ENCODE assay signal across 1 cellular context in genomic region chr11:65497141-65498041, GRCh38.
TF ChIP-seq lines count a peak whose summit lies in the region.

No MANE protein-coding gene starts in this region.

TF ChIP-seq in HepG2, 621 proteins besides CTCF, POLR2A, EP300 and RAD21 (continued from another document and continues in another):
- TF ChIP-seq RFX3 (CRISPR knock-in tag; IDR thresholded peaks at IDR 0.05) = no peak
- peak; percentile 81; the same call in 1 of the 2 replicates for TF ChIP-seq ZNF703 (CRISPR knock-in tag; IDR thresholded peaks at IDR 0.05; ENCODE audit: borderline replicate concordance)
- TF ChIP-seq RBAK (CRISPR knock-in tag; IDR thresholded peaks at IDR 0.05) = no peak
- TF ChIP-seq ZC3H4 (CRISPR knock-in tag; IDR thresholded peaks at IDR 0.05; ENCODE audit: borderline replicate concordance) = no peak
- no peak; the same call in 1 of the 2 replicates for TF ChIP-seq ZBTB25 (CRISPR knock-in tag; IDR thresholded peaks at IDR 0.05)
- no peak for TF ChIP-seq ZNF550 (CRISPR knock-in tag; IDR thresholded peaks at IDR 0.05; ENCODE audit: borderline replicate concordance)
- TF ChIP-seq, protein P1, sequence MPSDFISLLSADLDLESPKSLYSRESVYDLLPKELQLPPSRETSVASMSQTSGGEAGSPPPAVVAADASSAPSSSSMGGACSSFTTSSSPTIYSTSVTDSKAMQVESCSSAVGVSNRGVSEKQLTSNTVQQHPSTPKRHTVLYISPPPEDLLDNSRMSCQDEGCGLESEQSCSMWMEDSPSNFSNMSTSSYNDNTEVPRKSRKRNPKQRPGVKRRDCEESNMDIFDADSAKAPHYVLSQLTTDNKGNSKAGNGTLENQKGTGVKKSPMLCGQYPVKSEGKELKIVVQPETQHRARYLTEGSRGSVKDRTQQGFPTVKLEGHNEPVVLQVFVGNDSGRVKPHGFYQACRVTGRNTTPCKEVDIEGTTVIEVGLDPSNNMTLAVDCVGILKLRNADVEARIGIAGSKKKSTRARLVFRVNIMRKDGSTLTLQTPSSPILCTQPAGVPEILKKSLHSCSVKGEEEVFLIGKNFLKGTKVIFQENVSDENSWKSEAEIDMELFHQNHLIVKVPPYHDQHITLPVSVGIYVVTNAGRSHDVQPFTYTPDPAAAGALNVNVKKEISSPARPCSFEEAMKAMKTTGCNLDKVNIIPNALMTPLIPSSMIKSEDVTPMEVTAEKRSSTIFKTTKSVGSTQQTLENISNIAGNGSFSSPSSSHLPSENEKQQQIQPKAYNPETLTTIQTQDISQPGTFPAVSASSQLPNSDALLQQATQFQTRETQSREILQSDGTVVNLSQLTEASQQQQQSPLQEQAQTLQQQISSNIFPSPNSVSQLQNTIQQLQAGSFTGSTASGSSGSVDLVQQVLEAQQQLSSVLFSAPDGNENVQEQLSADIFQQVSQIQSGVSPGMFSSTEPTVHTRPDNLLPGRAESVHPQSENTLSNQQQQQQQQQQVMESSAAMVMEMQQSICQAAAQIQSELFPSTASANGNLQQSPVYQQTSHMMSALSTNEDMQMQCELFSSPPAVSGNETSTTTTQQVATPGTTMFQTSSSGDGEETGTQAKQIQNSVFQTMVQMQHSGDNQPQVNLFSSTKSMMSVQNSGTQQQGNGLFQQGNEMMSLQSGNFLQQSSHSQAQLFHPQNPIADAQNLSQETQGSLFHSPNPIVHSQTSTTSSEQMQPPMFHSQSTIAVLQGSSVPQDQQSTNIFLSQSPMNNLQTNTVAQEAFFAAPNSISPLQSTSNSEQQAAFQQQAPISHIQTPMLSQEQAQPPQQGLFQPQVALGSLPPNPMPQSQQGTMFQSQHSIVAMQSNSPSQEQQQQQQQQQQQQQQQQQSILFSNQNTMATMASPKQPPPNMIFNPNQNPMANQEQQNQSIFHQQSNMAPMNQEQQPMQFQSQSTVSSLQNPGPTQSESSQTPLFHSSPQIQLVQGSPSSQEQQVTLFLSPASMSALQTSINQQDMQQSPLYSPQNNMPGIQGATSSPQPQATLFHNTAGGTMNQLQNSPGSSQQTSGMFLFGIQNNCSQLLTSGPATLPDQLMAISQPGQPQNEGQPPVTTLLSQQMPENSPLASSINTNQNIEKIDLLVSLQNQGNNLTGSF (CRISPR knock-in tag; IDR thresholded peaks at IDR 0.05) = no peak
- peak; percentile 56; the same call in 1 of the 2 replicates for TF ChIP-seq MTA1 (CRISPR knock-in tag; IDR thresholded peaks at IDR 0.05; ENCODE audit: borderline replicate concordance)
- TF ChIP-seq MBD4 (IDR thresholded peaks at IDR 0.05; ENCODE audit: borderline replicate concordance, low read length) = no peak
- peak; percentile 94 for TF ChIP-seq SPEN (CRISPR knock-in tag; IDR thresholded peaks at IDR 0.05; ENCODE audit: low read depth)
- peak in 1 of 2 experiments; percentile 82; a peak in 1 of 4 replicates for TF ChIP-seq KLF16 (CRISPR knock-in tag; IDR thresholded peaks at IDR 0.05)
- TF ChIP-seq SKI (IDR thresholded peaks at IDR 0.05; ENCODE audit: partially characterized antibody) = peak; percentile 57
- no peak for TF ChIP-seq MYNN (CRISPR knock-in tag; IDR thresholded peaks at IDR 0.05; ENCODE audit: low read depth)
- TF ChIP-seq AKAP8 (CRISPR knock-in tag; IDR thresholded peaks at IDR 0.05) = peak; percentile 83
- peak; percentile 83 for TF ChIP-seq ZNF678 (CRISPR knock-in tag; IDR thresholded peaks at IDR 0.05)
- no peak for TF ChIP-seq JARID2 (CRISPR knock-in tag; IDR thresholded peaks at IDR 0.05; ENCODE audit: insufficient replicate concordance)
- TF ChIP-seq, protein P2, sequence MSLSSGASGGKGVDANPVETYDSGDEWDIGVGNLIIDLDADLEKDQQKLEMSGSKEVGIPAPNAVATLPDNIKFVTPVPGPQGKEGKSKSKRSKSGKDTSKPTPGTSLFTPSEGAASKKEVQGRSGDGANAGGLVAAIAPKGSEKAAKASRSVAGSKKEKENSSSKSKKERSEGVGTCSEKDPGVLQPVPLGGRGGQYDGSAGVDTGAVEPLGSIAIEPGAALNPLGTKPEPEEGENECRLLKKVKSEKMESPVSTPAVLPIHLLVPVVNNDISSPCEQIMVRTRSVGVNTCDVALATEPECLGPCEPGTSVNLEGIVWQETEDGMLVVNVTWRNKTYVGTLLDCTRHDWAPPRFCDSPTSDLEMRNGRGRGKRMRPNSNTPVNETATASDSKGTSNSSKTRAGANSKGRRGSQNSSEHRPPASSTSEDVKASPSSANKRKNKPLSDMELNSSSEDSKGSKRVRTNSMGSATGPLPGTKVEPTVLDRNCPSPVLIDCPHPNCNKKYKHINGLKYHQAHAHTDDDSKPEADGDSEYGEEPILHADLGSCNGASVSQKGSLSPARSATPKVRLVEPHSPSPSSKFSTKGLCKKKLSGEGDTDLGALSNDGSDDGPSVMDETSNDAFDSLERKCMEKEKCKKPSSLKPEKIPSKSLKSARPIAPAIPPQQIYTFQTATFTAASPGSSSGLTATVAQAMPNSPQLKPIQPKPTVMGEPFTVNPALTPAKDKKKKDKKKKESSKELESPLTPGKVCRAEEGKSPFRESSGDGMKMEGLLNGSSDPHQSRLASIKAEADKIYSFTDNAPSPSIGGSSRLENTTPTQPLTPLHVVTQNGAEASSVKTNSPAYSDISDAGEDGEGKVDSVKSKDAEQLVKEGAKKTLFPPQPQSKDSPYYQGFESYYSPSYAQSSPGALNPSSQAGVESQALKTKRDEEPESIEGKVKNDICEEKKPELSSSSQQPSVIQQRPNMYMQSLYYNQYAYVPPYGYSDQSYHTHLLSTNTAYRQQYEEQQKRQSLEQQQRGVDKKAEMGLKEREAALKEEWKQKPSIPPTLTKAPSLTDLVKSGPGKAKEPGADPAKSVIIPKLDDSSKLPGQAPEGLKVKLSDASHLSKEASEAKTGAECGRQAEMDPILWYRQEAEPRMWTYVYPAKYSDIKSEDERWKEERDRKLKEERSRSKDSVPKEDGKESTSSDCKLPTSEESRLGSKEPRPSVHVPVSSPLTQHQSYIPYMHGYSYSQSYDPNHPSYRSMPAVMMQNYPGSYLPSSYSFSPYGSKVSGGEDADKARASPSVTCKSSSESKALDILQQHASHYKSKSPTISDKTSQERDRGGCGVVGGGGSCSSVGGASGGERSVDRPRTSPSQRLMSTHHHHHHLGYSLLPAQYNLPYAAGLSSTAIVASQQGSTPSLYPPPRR (CRISPR knock-in tag; IDR thresholded peaks at IDR 0.05; ENCODE audit: borderline replicate concordance) = peak; percentile 78; the same call in 1 of the 2 replicates
- no peak; the same call in 1 of the 2 replicates for TF ChIP-seq ZFY (CRISPR knock-in tag; IDR thresholded peaks at IDR 0.05)
- peak; percentile 82 for TF ChIP-seq ARNTL (CRISPR knock-in tag; IDR thresholded peaks at IDR 0.05)
- TF ChIP-seq ZFP82 (CRISPR knock-in tag; IDR thresholded peaks at IDR 0.05; ENCODE audit: borderline replicate concordance) = no peak; the same call in none of the 2 replicates
- 0 out of 2 replicates have a peak, but pooled peaks have one; percentile 16 for TF ChIP-seq KDM5A (IDR thresholded peaks at IDR 0.05; ENCODE audit: borderline replicate concordance, low read length)
- TF ChIP-seq ELF4 (CRISPR knock-in tag; IDR thresholded peaks at IDR 0.05; ENCODE audit: borderline replicate concordance) = no peak
- TF ChIP-seq, protein P3, sequence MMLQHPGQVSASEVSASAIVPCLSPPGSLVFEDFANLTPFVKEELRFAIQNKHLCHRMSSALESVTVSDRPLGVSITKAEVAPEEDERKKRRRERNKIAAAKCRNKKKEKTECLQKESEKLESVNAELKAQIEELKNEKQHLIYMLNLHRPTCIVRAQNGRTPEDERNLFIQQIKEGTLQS (CRISPR knock-in tag; IDR thresholded peaks at IDR 0.05) = 0 out of 2 replicates have a peak, but pooled peaks have one; percentile 24
- TF ChIP-seq, protein P4, sequence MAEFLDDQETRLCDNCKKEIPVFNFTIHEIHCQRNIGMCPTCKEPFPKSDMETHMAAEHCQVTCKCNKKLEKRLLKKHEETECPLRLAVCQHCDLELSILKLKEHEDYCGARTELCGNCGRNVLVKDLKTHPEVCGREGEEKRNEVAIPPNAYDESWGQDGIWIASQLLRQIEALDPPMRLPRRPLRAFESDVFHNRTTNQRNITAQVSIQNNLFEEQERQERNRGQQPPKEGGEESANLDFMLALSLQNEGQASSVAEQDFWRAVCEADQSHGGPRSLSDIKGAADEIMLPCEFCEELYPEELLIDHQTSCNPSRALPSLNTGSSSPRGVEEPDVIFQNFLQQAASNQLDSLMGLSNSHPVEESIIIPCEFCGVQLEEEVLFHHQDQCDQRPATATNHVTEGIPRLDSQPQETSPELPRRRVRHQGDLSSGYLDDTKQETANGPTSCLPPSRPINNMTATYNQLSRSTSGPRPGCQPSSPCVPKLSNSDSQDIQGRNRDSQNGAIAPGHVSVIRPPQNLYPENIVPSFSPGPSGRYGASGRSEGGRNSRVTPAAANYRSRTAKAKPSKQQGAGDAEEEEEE (CRISPR knock-in tag; IDR thresholded peaks at IDR 0.05; ENCODE audit: borderline replicate concordance) = 0 out of 2 replicates have a peak, but pooled peaks have one; percentile 42
- TF ChIP-seq, protein P5, sequence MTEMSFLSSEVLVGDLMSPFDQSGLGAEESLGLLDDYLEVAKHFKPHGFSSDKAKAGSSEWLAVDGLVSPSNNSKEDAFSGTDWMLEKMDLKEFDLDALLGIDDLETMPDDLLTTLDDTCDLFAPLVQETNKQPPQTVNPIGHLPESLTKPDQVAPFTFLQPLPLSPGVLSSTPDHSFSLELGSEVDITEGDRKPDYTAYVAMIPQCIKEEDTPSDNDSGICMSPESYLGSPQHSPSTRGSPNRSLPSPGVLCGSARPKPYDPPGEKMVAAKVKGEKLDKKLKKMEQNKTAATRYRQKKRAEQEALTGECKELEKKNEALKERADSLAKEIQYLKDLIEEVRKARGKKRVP (CRISPR knock-in tag; IDR thresholded peaks at IDR 0.05) = peak in 1 of 2 experiments; percentile 86; a peak in 2 of 4 replicates
- no peak for TF ChIP-seq ZNF326 (CRISPR knock-in tag; IDR thresholded peaks at IDR 0.05; ENCODE audit: borderline replicate concordance)
- TF ChIP-seq PHB2 (IDR thresholded peaks at IDR 0.05; ENCODE audit: partially characterized antibody) = no peak
- no peak for TF ChIP-seq SMAD9 (CRISPR knock-in tag; IDR thresholded peaks at IDR 0.05)
- no peak; the same call in 1 of the 2 replicates for TF ChIP-seq PHF8 (CRISPR knock-in tag; IDR thresholded peaks at IDR 0.05)
- TF ChIP-seq ZBTB44 (CRISPR knock-in tag; IDR thresholded peaks at IDR 0.05) = no peak
- peak; percentile 87 for TF ChIP-seq ZNF792 (CRISPR knock-in tag; IDR thresholded peaks at IDR 0.05)
- TF ChIP-seq ZNF331 (CRISPR knock-in tag; IDR thresholded peaks at IDR 0.05) = peak; percentile 84; the same call in 1 of the 2 replicates
- peak in 1 of 2 experiments; percentile 65; a peak in 1 of 4 replicates for TF ChIP-seq REST (IDR thresholded peaks at IDR 0.05; ENCODE audit: borderline replicate concordance in 1 of 2, low read depth in 1 of 2, low read length in 2 of 2)
- TF ChIP-seq NKX3-1 (CRISPR knock-in tag; IDR thresholded peaks at IDR 0.05) = peak; percentile 86; the same call in 1 of the 2 replicates
- peak; percentile 39; the same call in 1 of the 2 replicates for TF ChIP-seq HOXA9 (CRISPR knock-in tag; IDR thresholded peaks at IDR 0.05; ENCODE audit: borderline replicate concordance)
- TF ChIP-seq, protein P6, sequence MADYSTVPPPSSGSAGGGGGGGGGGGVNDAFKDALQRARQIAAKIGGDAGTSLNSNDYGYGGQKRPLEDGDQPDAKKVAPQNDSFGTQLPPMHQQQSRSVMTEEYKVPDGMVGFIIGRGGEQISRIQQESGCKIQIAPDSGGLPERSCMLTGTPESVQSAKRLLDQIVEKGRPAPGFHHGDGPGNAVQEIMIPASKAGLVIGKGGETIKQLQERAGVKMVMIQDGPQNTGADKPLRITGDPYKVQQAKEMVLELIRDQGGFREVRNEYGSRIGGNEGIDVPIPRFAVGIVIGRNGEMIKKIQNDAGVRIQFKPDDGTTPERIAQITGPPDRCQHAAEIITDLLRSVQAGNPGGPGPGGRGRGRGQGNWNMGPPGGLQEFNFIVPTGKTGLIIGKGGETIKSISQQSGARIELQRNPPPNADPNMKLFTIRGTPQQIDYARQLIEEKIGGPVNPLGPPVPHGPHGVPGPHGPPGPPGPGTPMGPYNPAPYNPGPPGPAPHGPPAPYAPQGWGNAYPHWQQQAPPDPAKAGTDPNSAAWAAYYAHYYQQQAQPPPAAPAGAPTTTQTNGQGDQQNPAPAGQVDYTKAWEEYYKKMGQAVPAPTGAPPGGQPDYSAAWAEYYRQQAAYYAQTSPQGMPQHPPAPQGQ (CRISPR knock-in tag; IDR thresholded peaks at IDR 0.05; ENCODE audit: borderline replicate concordance) = no peak
